In genomic region chr6:89081129-89081422, GRCh38 we compare ENCODE assay signal across 8 cellular contexts. TPM values are rescaled to one million over a fixed set of nuclear protein-coding genes. Genes with fewer than 3 reads are reported as not detected.
DNase-seq lines count a peak whose midpoint lies in the region; ATAC-seq and TF ChIP-seq lines count a peak whose summit lies in the region.

No MANE protein-coding gene starts in this region.

- TF ChIP-seq POLR2A in gastrocnemius medialis (IDR thresholded peaks at IDR 0.05), result no peak

- H3K36me3 ChIP-seq in gastrocnemius medialis, result peaks cover 0 to 23% of the 10 kb centered on the region in 2 donors

- peaks cover 20 to 33% of the 10 kb centered on the region in 2 donors for H3K4me1 ChIP-seq in gastrocnemius medialis

- intact Hi-C loops in gastrocnemius medialis (cut with DNase I; ENCODE audit: low total_unique reads), result loop anchor here (1.0 to 5.0 kb wide), 6 partner anchors 46 to 1379 kb away; partner anchors contain the start of genes AKIRIN2, LYRM2, PM20D2 and RNGTT

- H3K27me3 ChIP-seq in gastrocnemius medialis, result no peaks in the 10 kb centered on the region

- H3K9me3 ChIP-seq in gastrocnemius medialis, result no peaks in the 10 kb centered on the region

- peak overlapping the region; percentile 98 to 100 (median 99) for H3K27ac ChIP-seq in gastrocnemius medialis

- no peak for TF ChIP-seq CTCF in foreskin fibroblast (IDR thresholded peaks at IDR 0.05; ENCODE audit: low read depth, low read length)
- peak in 1 of 5 experiments; percentile 13 for TF ChIP-seq CTCF in gastrocnemius medialis (IDR thresholded peaks at IDR 0.05 in 4 of 5, conservative IDR thresholded peaks at IDR 0.05 in 1 of 5)

- in situ Hi-C loops in gastrocnemius medialis (cut with MboI; ENCODE audit: low sequenced_read_pairs in 4 of 4), result loop anchor here in 1 of 4 donors (25.0 kb wide), 1 partner anchor 281 kb away; the partner anchor contains the start of gene UBE2J1

- H3K4me3 ChIP-seq in foreskin fibroblast (ENCODE audit: low read depth in 1 of 2, low read length in 2 of 2) (peak overlapping the region; percentile 94 to 98), gastrocnemius medialis (peak overlapping the region; percentile 94 to 99 (median 95))

- DNase-seq in T-helper 22 cell (ENCODE audit: low read depth) (peak; percentile 5), foreskin fibroblast (no peak), gastrocnemius medialis (no peak), NCI-H345 (lab: John Stamatoyannopoulos, UW) (no peak), AG20443 (ENCODE audit: low spot score) (no peak)
- DNase-seq in stimulated activated CD4-positive, alpha-beta T cell treated with anti-CD3 and anti-CD28 coated beads, Interleukin-1b, Interleukin-23, amount 100 ng/mL, for 48 hours, result no peak

- peak; percentile 6 for ATAC-seq in GM18519 (IDR thresholded peaks at IDR 0.05; ENCODE audit: low FRiP score, unreplicated experiment)
- peak; percentile 20 for ATAC-seq in HG02852 (IDR thresholded peaks at IDR 0.05; ENCODE audit: unreplicated experiment)
- ATAC-seq in gastrocnemius medialis, result peak; percentile 0 to 2

RNA-seq across cellular contexts. Expression of gene PNRC1, which starts 0.5 kb away (rescaled TPM):
- 100 to 1,000 TPM; 229 to 458 (median 311) TPM for total RNA-seq in gastrocnemius medialis

RNA-seq across cellular contexts. Expression of gene SRSF12, which starts 36.8 kb away (rescaled TPM):
- under 1 TPM in 2 of 4 donors, not detected in 2; 0.31 to 0.33 TPM for total RNA-seq in gastrocnemius medialis
